Comparison of ENCODE assay signal across 13 cellular contexts in genomic region chr11:10908215-10908990, GRCh38. TPM values are rescaled to one million over a fixed set of nuclear protein-coding genes. Genes with fewer than 3 reads are reported as not detected.
A peak's percentile ranks its signal among the peaks of the same experiment; 100 is the strongest.
DNase-seq lines count a peak whose midpoint lies in the region; TF ChIP-seq lines count a peak whose summit lies in the region.
"Had no signal": no experiment of that assay in that cellular context is flagged by ENCODE, and none has a peak within 500 bp of the region (broad histone marks: within the 10 kb centered on the region; RNA-seq: fewer than 3 reads in every experiment).

No MANE protein-coding gene starts in this region.

- H3K9ac ChIP-seq in Loucy (ENCODE audit: low read depth, low read length, poor library complexity, severe bottlenecking) (no peak overlapping the region), mammary epithelial cell (ENCODE audit: insufficient read depth, low read length) (no peak overlapping the region)

- no peak for TF ChIP-seq CTCF in Calu3 (IDR thresholded peaks at IDR 0.05; ENCODE audit: unreplicated experiment)
- TF ChIP-seq CTCF in Loucy (conservative IDR thresholded peaks at IDR 0.05; ENCODE audit: low read length) = no peak
- TF ChIP-seq CTCF in mammary epithelial cell (conservative IDR thresholded peaks at IDR 0.05 in 1 of 2, IDR thresholded peaks at IDR 0.05 in 1 of 2; ENCODE audit: extremely low read depth in 1 of 2, insufficient read depth in 1 of 2, low read depth in 1 of 2, low read length in 2 of 2) = no peak
- TF ChIP-seq CTCF in prostate gland (IDR thresholded peaks at IDR 0.05) = no peak
- TF ChIP-seq CTCF in type B pancreatic cell (conservative IDR thresholded peaks at IDR 0.05) = no peak

- H3K36me3 ChIP-seq in Loucy (ENCODE audit: insufficient read depth, low read length) (no peaks in the 10 kb centered on the region), mammary epithelial cell (ENCODE audit: insufficient read depth, low read length) (no peaks in the 10 kb centered on the region), prostate gland (no peaks in the 10 kb centered on the region)
- H3K36me3 ChIP-seq: right atrium auricular region had no signal

- H3K9me3 ChIP-seq in Loucy (ENCODE audit: insufficient read depth, low read depth, low read length) = no peaks in the 10 kb centered on the region
- H3K9me3 ChIP-seq in mammary epithelial cell (replicated peaks; ENCODE audit: insufficient read depth, low read length) = no peaks in the 10 kb centered on the region
- no peaks in the 10 kb centered on the region for H3K9me3 ChIP-seq in prostate gland
- H3K9me3 ChIP-seq: right atrium auricular region had no signal

- no peak overlapping the region for H3K4me3 Mint-ChIP-seq in Calu3 (ENCODE audit: low read depth, unreplicated experiment)
- H3K4me3 Mint-ChIP-seq in T-helper 2 cell treated with Interferon-gamma antibody and Interleukin-4, amounts not matched to agents 5 μg/mL and 100 μg/mL, for 36 hours = no peak overlapping the region
- H3K4me3 Mint-ChIP-seq in type B pancreatic cell = no peak overlapping the region
- H3K4me3 Mint-ChIP-seq: activated naive CD4-positive, alpha-beta T cell treated with anti-CD3 and anti-CD28 coated beads, Interleukin-2, amount 10 ng/mL, durations not matched to agents 7 days and 5 days had no signal

- no peaks in the 10 kb centered on the region for H3K9me3 Mint-ChIP-seq in Calu3 (ENCODE audit: low read depth, unreplicated experiment)
- no peaks in the 10 kb centered on the region for H3K9me3 Mint-ChIP-seq in T-helper 2 cell treated with Interferon-gamma antibody and Interleukin-4, amounts not matched to agents 5 μg/mL and 100 μg/mL, for 36 hours
- peaks cover 7% of the 10 kb centered on the region for H3K9me3 Mint-ChIP-seq in type B pancreatic cell
- H3K9me3 Mint-ChIP-seq: activated naive CD4-positive, alpha-beta T cell treated with anti-CD3 and anti-CD28 coated beads, Interleukin-2, amount 10 ng/mL, durations not matched to agents 7 days and 5 days had no signal

- H3K79me2 ChIP-seq in Loucy (ENCODE audit: insufficient read depth, low read length) (no peaks in the 10 kb centered on the region), mammary epithelial cell (ENCODE audit: insufficient read depth, low read length) (no peaks in the 10 kb centered on the region)

- H3K4me2 ChIP-seq in Loucy (ENCODE audit: low read depth, low read length, poor library complexity, severe bottlenecking) (no peak overlapping the region), mammary epithelial cell (ENCODE audit: insufficient read depth, low read depth, low read length) (peak overlapping the region; percentile 33)

- H3K27ac ChIP-seq in mammary epithelial cell (ENCODE audit: insufficient read depth, low read depth, low read length) = peak overlapping the region; percentile 29
- H3K27ac ChIP-seq in prostate gland = no peak overlapping the region
- H3K27ac ChIP-seq: right atrium auricular region had no signal

- TF ChIP-seq POLR2A in prostate gland (IDR thresholded peaks at IDR 0.05) = no peak

- intact Hi-C loops in Calu3 (cut with micrococcal nuclease; ENCODE audit: unreplicated experiment) (loop anchor here (10.0 kb wide), 1 partner anchor 104 kb away; the partner anchor contains the start of gene EIF4G2), mammary epithelial cell (cut with micrococcal nuclease) (no loop called here), prostate gland (cut with DNase I) (loop anchor here (5.0 kb wide), 1 partner anchor 111 kb away; no protein-coding TSS in a partner anchor)

- no peaks in the 10 kb centered on the region for H3K9me2 ChIP-seq in Loucy (replicated peaks; ENCODE audit: low read depth, low read length)

- peak overlapping the region; percentile 12 for H3K27ac Mint-ChIP-seq in Calu3 (ENCODE audit: unreplicated experiment)
- H3K27ac Mint-ChIP-seq in T-helper 2 cell treated with Interferon-gamma antibody and Interleukin-4, amounts not matched to agents 5 μg/mL and 100 μg/mL, for 36 hours = no peak overlapping the region
- no peak overlapping the region for H3K27ac Mint-ChIP-seq in type B pancreatic cell
- H3K27ac Mint-ChIP-seq: activated naive CD4-positive, alpha-beta T cell treated with anti-CD3 and anti-CD28 coated beads, Interleukin-2, amount 10 ng/mL, durations not matched to agents 7 days and 5 days had no signal

- CTCF ChIA-PET in Calu3 (lab: Charles Lee) = interaction anchor here (1.0 kb wide), 1 partner anchor 19 kb away, joined by 3 read pairs; no protein-coding TSS in a partner anchor
- CTCF ChIA-PET in mammary epithelial cell (lab: Charles Lee; ENCODE audit: low non-redundant PET) = interaction anchor here (0.6 kb wide), 1 partner anchor 26 kb away, joined by 3 read pairs; no protein-coding TSS in a partner anchor

- H3K4me1 Mint-ChIP-seq in Calu3 (ENCODE audit: low read depth, unreplicated experiment) (peaks cover 39% of the 10 kb centered on the region), type B pancreatic cell (ENCODE audit: unreplicated experiment) (peaks cover 29% of the 10 kb centered on the region)
- no peaks in the 10 kb centered on the region for H3K4me1 Mint-ChIP-seq in T-helper 2 cell treated with Interferon-gamma antibody and Interleukin-4, amounts not matched to agents 5 μg/mL and 100 μg/mL, for 36 hours (ENCODE audit: low read depth)
- H3K4me1 Mint-ChIP-seq: activated naive CD4-positive, alpha-beta T cell treated with anti-CD3 and anti-CD28 coated beads, Interleukin-2, amount 10 ng/mL, durations not matched to agents 7 days and 5 days had no signal

- H3K4me1 ChIP-seq in Loucy (ENCODE audit: insufficient read depth, low read length, poor library complexity, severe bottlenecking) = no peaks in the 10 kb centered on the region
- peaks cover 43% of the 10 kb centered on the region for H3K4me1 ChIP-seq in mammary epithelial cell (ENCODE audit: insufficient read depth, low read length)
- H3K4me1 ChIP-seq in prostate gland (replicated peaks) = no peaks in the 10 kb centered on the region

- BruUV-seq in Calu3 (replicated peaks; lab: Mats Ljungman, UMichigan) (no TSS peak), mammary epithelial cell (replicated peaks; lab: Mats Ljungman, UMichigan) (no TSS peak)

- in situ Hi-C loops in mammary epithelial cell (cut with MboI; ENCODE audit: low sequenced_read_pairs in 2 of 2) = no loop called here

- DNase-seq in Calu3 (peak; percentile 63), mammary epithelial cell (peak; percentile 80), myocyte (ENCODE audit: low read depth) (peak; percentile 82), prostate gland (ENCODE audit: low spot score) (no peak), type B pancreatic cell (ENCODE audit: extremely low spot score, unreplicated experiment) (no peak)
- DNase-seq in T-helper 2 cell treated with Interferon-gamma antibody and Interleukin-4, amounts not matched to agents 5 μg/mL and 100 μg/mL, for 36 hours (ENCODE audit: low spot score) = no peak
- DNase-seq in stimulated activated CD4-positive, alpha-beta T cell treated with anti-CD3 and anti-CD28 coated beads, Interleukin-12 subunit alpha, Interleukin-12 subunit beta, amount 100 ng/mL, for 4 hours = no peak
- DNase-seq: activated CD4-positive, alpha-beta T cell treated with anti-CD3 and anti-CD28 coated beads for 48 hours; activated naive CD4-positive, alpha-beta T cell treated with anti-CD3 and anti-CD28 coated beads, Interleukin-2, amount 10 ng/mL, durations not matched to agents 7 days and 5 days; COR-L47; NCI-H1694 had no signal

- 87% methylated on average over 8 of the region's 8 CpGs for WGBS in mammary epithelial cell (ENCODE audit: low coverage, missing lambda C conversion rate)
- 87% methylated on average over 8 of the region's 8 CpGs for WGBS in prostate gland

- H3K27me3 ChIP-seq in Loucy (ENCODE audit: insufficient read depth, low read length, poor library complexity, severe bottlenecking) (no peaks in the 10 kb centered on the region), mammary epithelial cell (ENCODE audit: insufficient read depth, low read length) (no peaks in the 10 kb centered on the region), prostate gland (replicated peaks; ENCODE audit: insufficient read depth) (no peaks in the 10 kb centered on the region)
- H3K27me3 ChIP-seq: right atrium auricular region had no signal

- H4K20me1 ChIP-seq in Loucy (ENCODE audit: insufficient read depth, low read length, poor library complexity, severe bottlenecking) (no peaks in the 10 kb centered on the region), mammary epithelial cell (ENCODE audit: insufficient read depth, low read length) (no peaks in the 10 kb centered on the region)

- H2AFZ ChIP-seq in Loucy (ENCODE audit: low read length) = 0 out of 2 replicates have a peak overlapping the region, but pooled peaks have one; percentile 42
- H2AFZ ChIP-seq in mammary epithelial cell (ENCODE audit: low read depth, low read length) = no peak overlapping the region

- no peaks in the 10 kb centered on the region for H3F3A ChIP-seq in Loucy (ENCODE audit: low read depth)

- dilution Hi-C loops in mammary epithelial cell (cut with HindIII; ENCODE audit: low sequenced_read_pairs) = no loop called here

- H3K36me3 Mint-ChIP-seq in Calu3 (ENCODE audit: insufficient read depth, unreplicated experiment) (no peaks in the 10 kb centered on the region), type B pancreatic cell (no peaks in the 10 kb centered on the region)
- H3K36me3 Mint-ChIP-seq in T-helper 2 cell treated with Interferon-gamma antibody and Interleukin-4, amounts not matched to agents 5 μg/mL and 100 μg/mL, for 36 hours (ENCODE audit: low read depth) = no peaks in the 10 kb centered on the region
- H3K36me3 Mint-ChIP-seq: activated naive CD4-positive, alpha-beta T cell treated with anti-CD3 and anti-CD28 coated beads, Interleukin-2, amount 10 ng/mL, durations not matched to agents 7 days and 5 days had no signal

- H3K27me3 Mint-ChIP-seq in Calu3 (ENCODE audit: unreplicated experiment) (no peaks in the 10 kb centered on the region), type B pancreatic cell (no peaks in the 10 kb centered on the region)
- H3K27me3 Mint-ChIP-seq in T-helper 2 cell treated with Interferon-gamma antibody and Interleukin-4, amounts not matched to agents 5 μg/mL and 100 μg/mL, for 36 hours (ENCODE audit: low read depth) = peaks cover 22% of the 10 kb centered on the region

- H3K4me3 ChIP-seq in Loucy (ENCODE audit: low read length, poor library complexity, severe bottlenecking) (no peak overlapping the region), mammary epithelial cell (replicated peaks in 1 of 3; ENCODE audit: insufficient read depth in 1 of 3, low read depth in 2 of 3, low read length in 3 of 3) (no peak overlapping the region), prostate gland (no peak overlapping the region)
- H3K4me3 ChIP-seq: right atrium auricular region had no signal

RNA-seq across cellular contexts. Expression of gene ZBED5, which starts 50.5 kb away (rescaled TPM):
- 49.8 and 51.4 TPM in 2 replicates for total RNA-seq in Calu3 (2022)
- total RNA-seq in mammary epithelial cell = 10 to 100 TPM; 27.8 to 29.4 TPM
- 32.5 TPM for polyA plus RNA-seq in mammary epithelial cell
- 204 TPM for polyA minus RNA-seq in mammary epithelial cell
- 63.7 and 68.8 TPM in 2 replicates for total RNA-seq in myocyte
- 19.4 TPM for polyA plus RNA-seq in myocyte (2012)
- total RNA-seq in prostate gland = 10 to 100 TPM; 26.2 to 33.0 TPM
- total RNA-seq in type B pancreatic cell (ENCODE audit: low replicate concordance) = 54.6 and 88.0 TPM in 2 replicates

Comparison
In these comparisons a context has a peak if more than half of its experiments do, and no peak if none do; other contexts are left out.
1. DNase-seq: peak in Calu3 (single experiment), mammary epithelial cell (single experiment) and myocyte (single experiment); none in prostate gland (single experiment), T-helper 2 cell treated with Interferon-gamma antibody and Interleukin-4, amounts not matched to agents 5 μg/mL and 100 μg/mL, for 36 hours (single experiment), stimulated activated CD4-positive, alpha-beta T cell treated with anti-CD3 and anti-CD28 coated beads, Interleukin-12 subunit alpha, Interleukin-12 subunit beta, amount 100 ng/mL, for 4 hours (single experiment) and type B pancreatic cell (single experiment).